ENCODE assay signal across 27 cellular contexts in the genomic region with DNA sequence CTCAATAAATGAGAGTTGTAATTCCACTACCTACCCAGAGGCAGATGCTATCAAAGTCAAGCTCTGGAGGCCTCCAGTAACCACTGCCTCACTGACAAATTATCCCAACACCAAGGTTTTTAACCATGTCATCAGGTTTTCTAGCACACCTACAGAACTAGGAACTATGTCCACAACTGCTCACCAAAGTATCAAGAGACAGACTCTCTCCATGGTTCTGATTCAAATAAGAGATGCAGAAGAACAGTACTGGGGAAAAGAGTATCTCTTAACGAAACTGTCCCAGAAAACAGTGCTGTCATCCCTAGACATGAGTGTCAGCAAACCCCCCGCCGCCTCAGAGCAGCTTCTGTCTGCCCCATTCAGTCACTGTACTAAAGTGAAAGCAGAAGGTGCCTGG.
"Had no signal": no experiment of that assay in that cellular context is flagged by ENCODE, and none has a peak within 500 bp of the region (broad histone marks: within the 10 kb centered on the region; RNA-seq: fewer than 3 reads in every experiment).

No MANE protein-coding gene starts in this region.

- H3K27ac ChIP-seq: esophagus squamous epithelium, neural progenitor cell, parathyroid adenoma, right atrium auricular region, testis, tibial artery had no signal

- FAIRE-seq: endometrium, frontal cortex had no signal

- H3K9ac ChIP-seq: neural progenitor cell, parathyroid adenoma had no signal

- H3K27me3 ChIP-seq: right atrium auricular region, testis had no signal

- H2AFZ ChIP-seq: neural progenitor cell, parathyroid adenoma had no signal

- H3K4me1 ChIP-seq: parathyroid adenoma had no signal

- H3K79me2 ChIP-seq: parathyroid adenoma had no signal

- ATAC-seq: effector memory CD8-positive, alpha-beta T cell; left colon; mucosa of descending colon; sciatic nerve had no signal

- DNase-seq: cortex of kidney; effector memory CD8-positive, alpha-beta T cell; erythroblast; esophagus squamous epithelium; hypothalamus; immature natural killer cell; islet precursor cell; kidney glomerular epithelial cell; left colon; mesenchymal stem cell; mucosa of descending colon; naive B cell; stimulated activated CD4-positive, alpha-beta T cell treated with anti-CD3 and anti-CD28 coated beads, Interleukin-12 subunit alpha, Interleukin-12 subunit beta, amount 100 ng/mL, for 4 hours; stimulated activated CD4-positive, alpha-beta T cell treated with anti-CD3 and anti-CD28 coated beads, Interleukin-1b, Interleukin-23, amount 100 ng/mL, for 48 hours; stimulated activated CD4-positive, alpha-beta T cell treated with anti-CD3 and anti-CD28 coated beads, Interleukin-4, amount 100 ng/mL, for 1 hour; stimulated activated CD8-positive, alpha-beta memory T cell treated with anti-CD3 and anti-CD28 coated beads, Interleukin-4, amount 100 ng/mL, for 48 hours; stimulated activated naive CD4-positive, alpha-beta T cell treated with Interleukin-2 at 50 U/mL for 16 hours; substantia nigra; testis; tibial artery had no signal

- H3K9me3 ChIP-seq: esophagus squamous epithelium, mucosa of descending colon, right atrium auricular region, testis, tibial artery had no signal

- H3K4me2 ChIP-seq: neural progenitor cell, smooth muscle cell had no signal

- H3K36me3 ChIP-seq: esophagus squamous epithelium, neural progenitor cell, right atrium auricular region, tibial artery had no signal

- H3K4me3 ChIP-seq: esophagus squamous epithelium, mucosa of descending colon, neural progenitor cell, right atrium auricular region, smooth muscle cell, testis, tibial artery had no signal
